ENCODE assay signal across 22 cellular contexts in genomic region chr6:4687656-4687988, GRCh38.
DNase-seq lines count a peak whose midpoint lies in the region; ATAC-seq and TF ChIP-seq lines count a peak whose summit lies in the region.
"Had no signal": no experiment of that assay in that cellular context is flagged by ENCODE, and none has a peak within 500 bp of the region (broad histone marks: within the 10 kb centered on the region; RNA-seq: fewer than 3 reads in every experiment).

No MANE protein-coding gene starts in this region.

- H4K20me1 ChIP-seq in GM23248 (ENCODE audit: insufficient read depth) = no peaks in the 10 kb centered on the region
- no peaks in the 10 kb centered on the region for H4K20me1 ChIP-seq in fibroblast of lung (ENCODE audit: control insufficient read depth, extremely low read depth, insufficient read depth, low read length)

- in situ Hi-C loops in GM23248 (cut with MboI) = no loop called here

- H2AFZ ChIP-seq in GM23248 = peak overlapping the region; percentile 90
- H2AFZ ChIP-seq in fibroblast of lung (ENCODE audit: low read length) = no peak overlapping the region

- ATAC-seq in GM18519 (IDR thresholded peaks at IDR 0.05; ENCODE audit: low FRiP score, unreplicated experiment) = no peak
- ATAC-seq: right cardiac atrium had no signal

- no peaks in the 10 kb centered on the region for H3K27me3 ChIP-seq in GM23248 (replicated peaks; ENCODE audit: insufficient read depth)
- H3K27me3 ChIP-seq in SJSA1 (replicated peaks) = no peaks in the 10 kb centered on the region
- H3K27me3 ChIP-seq in fibroblast of lung (ENCODE audit: control insufficient read depth, insufficient read depth, low read length) = peaks cover 2% of the 10 kb centered on the region
- H3K27me3 ChIP-seq in subcutaneous abdominal adipose tissue (ENCODE audit: control insufficient read depth in 5 of 5, insufficient read depth in 4 of 5, low read length in 5 of 5) = no peaks in the 10 kb centered on the region
- H3K27me3 ChIP-seq: uterus had no signal

- no peaks in the 10 kb centered on the region for H3K9me2 ChIP-seq in GM23248 (ENCODE audit: insufficient read depth)

- H3K4me3 ChIP-seq in GM23248 (peak overlapping the region; percentile 78), SJSA1 (no peak overlapping the region), fibroblast of lung (replicated peaks in 1 of 4; ENCODE audit: control extremely low read depth in 1 of 4, insufficient read depth in 1 of 4, low read depth in 3 of 4, low read length in 4 of 4) (no peak overlapping the region), subcutaneous abdominal adipose tissue (ENCODE audit: low read depth in 1 of 5, low read length in 5 of 5) (peak overlapping the region in 1 of 5 donors; percentile 13)
- H3K4me3 ChIP-seq: mucosa of descending colon, SK-N-MC, thoracic aorta, uterus had no signal

- H3K79me2 ChIP-seq in GM23248 (ENCODE audit: insufficient read depth) (no peaks in the 10 kb centered on the region), fibroblast of lung (ENCODE audit: control insufficient read depth, insufficient read depth, low read length) (no peaks in the 10 kb centered on the region)

- no peak for DNase-seq in GM23248
- no peak for DNase-seq in SJSA1 (ENCODE audit: low read depth in 1 of 2, low spot score in 2 of 2)
- no peak for DNase-seq in fibroblast of lung (ENCODE audit: low read depth in 2 of 2)
- DNase-seq in 8988T = no peak
- no peak for DNase-seq in SW480 (ENCODE audit: low spot score)
- DNase-seq: activated CD4-positive, alpha-beta T cell treated with anti-CD3 and anti-CD28 coated beads, Interleukin-2, amount 10 ng/mL, durations not matched to agents 7 days and 5 days; activated naive CD4-positive, alpha-beta T cell treated with anti-CD3 and anti-CD28 coated beads, Interleukin-2, amount 50 U/mL, for 16 hours; aorta; central memory CD4-positive, alpha-beta T cell; GF-D8; Karpas-422; NCI-H1048; NCI-H1694 treated with DMSO at 0.1 percent for 48 hours; NCI-H526; right cardiac atrium; stimulated activated naive CD4-positive, alpha-beta T cell treated with Interleukin-2 at 50 U/mL for 16 hours; uterus had no signal

- no peak for TF ChIP-seq CTCF in fibroblast of lung (conservative IDR thresholded peaks at IDR 0.05 in 1 of 2, IDR thresholded peaks at IDR 0.05 in 1 of 2; ENCODE audit: low read depth in 1 of 2, low read length in 2 of 2)

- H3K9ac ChIP-seq in GM23248 (peak overlapping the region; percentile 80), fibroblast of lung (ENCODE audit: insufficient read depth, low read length) (no peak overlapping the region), subcutaneous abdominal adipose tissue (ENCODE audit: low read length in 5 of 5) (no peak overlapping the region)

- H3K36me3 ChIP-seq in GM23248 (ENCODE audit: low read depth) (no peaks in the 10 kb centered on the region), SJSA1 (no peaks in the 10 kb centered on the region), fibroblast of lung (ENCODE audit: control insufficient read depth, insufficient read depth, low read length) (no peaks in the 10 kb centered on the region), subcutaneous abdominal adipose tissue (ENCODE audit: control insufficient read depth in 5 of 5, insufficient read depth in 5 of 5, low read length in 5 of 5) (no peaks in the 10 kb centered on the region)
- H3K36me3 ChIP-seq: thoracic aorta, uterus had no signal

- peaks cover 20% of the 10 kb centered on the region; the same call in 1 of the 2 replicates for H3F3A ChIP-seq in GM23248 (ENCODE audit: insufficient read depth)

- H3K9me3 ChIP-seq in GM23248 (ENCODE audit: low read depth) (no peaks in the 10 kb centered on the region), SJSA1 (replicated peaks) (no peaks in the 10 kb centered on the region), fibroblast of lung (ENCODE audit: control insufficient read depth, insufficient read depth, low read depth, low read length) (no peaks in the 10 kb centered on the region), subcutaneous abdominal adipose tissue (ENCODE audit: control insufficient read depth in 5 of 5, low read length in 5 of 5) (peaks cover under 1 to 7% (median 4%) of the 10 kb centered on the region in 5 donors)
- H3K9me3 ChIP-seq: mucosa of descending colon, thoracic aorta, uterus had no signal

- H3K4me2 ChIP-seq in GM23248 (ENCODE audit: unreplicated experiment) = peak overlapping the region; percentile 75
- H3K4me2 ChIP-seq in fibroblast of lung (ENCODE audit: extremely low read depth, insufficient read depth, low read length) = peak overlapping the region; percentile 17

- peaks cover 13% of the 10 kb centered on the region for H3K4me1 ChIP-seq in GM23248 (ENCODE audit: insufficient read depth)
- peaks cover 11% of the 10 kb centered on the region for H3K4me1 ChIP-seq in SJSA1 (replicated peaks)
- H3K4me1 ChIP-seq in fibroblast of lung (ENCODE audit: control insufficient read depth, extremely low read depth, insufficient read depth, low read length) = peaks cover 2% of the 10 kb centered on the region
- H3K4me1 ChIP-seq in subcutaneous abdominal adipose tissue (ENCODE audit: control insufficient read depth in 5 of 5, insufficient read depth in 5 of 5, low read length in 5 of 5) = peaks cover 0 to 4% (median 2%) of the 10 kb centered on the region in 5 donors
- H3K4me1 ChIP-seq: uterus had no signal

- H3K27ac ChIP-seq in GM23248 = peak overlapping the region; percentile 92
- H3K27ac ChIP-seq in SJSA1 = peak overlapping the region; percentile 75
- no peak overlapping the region for H3K27ac ChIP-seq in fibroblast of lung (ENCODE audit: insufficient read depth, low read length)
- peak overlapping the region; percentile 8 for H3K27ac ChIP-seq in subcutaneous abdominal adipose tissue (ENCODE audit: low read depth, low read length)
- H3K27ac ChIP-seq: SK-N-MC, thoracic aorta had no signal
